Comparison of ENCODE assay signal across 9 cellular contexts in the genomic region with DNA sequence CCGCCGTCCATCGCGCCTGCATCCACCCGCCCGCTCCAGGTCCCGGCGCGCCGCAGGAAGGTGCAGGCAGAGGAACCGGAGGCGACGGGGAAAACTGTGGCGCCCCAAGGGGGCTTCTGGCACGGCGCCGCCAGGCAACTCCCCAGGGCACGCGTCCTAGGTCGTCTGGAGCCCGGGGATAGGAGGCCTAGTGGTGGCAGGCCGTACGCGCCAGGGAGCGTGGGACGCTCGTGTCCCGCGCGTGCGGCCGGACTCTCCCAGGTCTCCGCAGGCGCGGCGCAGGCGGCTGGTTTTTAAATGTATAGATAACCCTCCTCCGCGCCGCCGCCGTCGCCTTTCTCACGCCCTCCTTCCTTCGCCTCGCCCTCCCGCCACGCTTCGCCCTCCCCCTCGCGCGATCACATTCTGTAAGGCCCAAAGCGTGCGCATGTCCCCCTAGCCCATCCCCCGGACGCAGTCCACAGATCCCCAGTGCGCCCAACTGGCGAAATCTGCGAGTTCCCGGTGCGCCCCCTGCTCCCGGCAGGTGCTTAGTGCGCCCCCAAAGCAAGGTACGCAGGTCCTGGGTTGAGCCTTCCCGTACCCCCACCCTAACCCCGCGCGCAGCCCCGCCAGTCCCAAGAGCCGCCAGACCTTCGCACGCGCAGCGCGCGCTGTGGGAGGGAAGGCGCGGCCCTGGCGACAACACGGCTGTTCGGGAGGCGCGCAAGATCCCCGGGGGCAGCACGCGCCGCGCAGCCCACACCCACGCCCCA. TPM values are rescaled to one million over a fixed set of nuclear protein-coding genes. Genes with fewer than 3 reads are reported as not detected.
DNase-seq lines count a peak whose midpoint lies in the region; ATAC-seq, FAIRE-seq and TF ChIP-seq lines count a peak whose summit lies in the region.
"Had no signal": no experiment of that assay in that cellular context is flagged by ENCODE, and none has a peak within 500 bp of the region (broad histone marks: within the 10 kb centered on the region; RNA-seq: fewer than 3 reads in every experiment).

A gene with protein sequence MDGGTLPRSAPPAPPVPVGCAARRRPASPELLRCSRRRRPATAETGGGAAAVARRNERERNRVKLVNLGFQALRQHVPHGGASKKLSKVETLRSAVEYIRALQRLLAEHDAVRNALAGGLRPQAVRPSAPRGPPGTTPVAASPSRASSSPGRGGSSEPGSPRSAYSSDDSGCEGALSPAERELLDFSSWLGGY (minus strand): TSS at position 267 of the 755 bp plus-strand sequence. CDS start 256 bp downstream, at position 11.

- no peaks in the 10 kb centered on the region for H3K36me3 ChIP-seq in Peyer's patch
- H3K36me3 ChIP-seq in pancreas = no peaks in the 10 kb centered on the region

- H3K4me1 ChIP-seq in Peyer's patch (peaks cover 0 to 36% (median 22%) of the 10 kb centered on the region in 4 donors), pancreas (peaks cover 0 to 3% (median 0%) of the 10 kb centered on the region in 3 donors)

- no peaks in the 10 kb centered on the region for H3K9me3 ChIP-seq in Peyer's patch
- no peaks in the 10 kb centered on the region for H3K9me3 ChIP-seq in pancreas

- WGBS in pancreas, 2 donors = 3 to 4% methylated on average over 75 to 89 of the region's 89 CpGs

- no peak for FAIRE-seq in pancreas (lab: Jason Lieb, UNC)
- FAIRE-seq: TTC549 had no signal

- no peak for TF ChIP-seq POLR2A in Peyer's patch (IDR thresholded peaks at IDR 0.05)
- TF ChIP-seq POLR2A in GM18505 (IDR thresholded peaks at IDR 0.05; ENCODE audit: borderline replicate concordance, extremely low read depth, insufficient read depth, insufficient read length) = no peak

- intact Hi-C loops in pancreas (cut with DNase I) = no loop called here

- TF ChIP-seq CTCF in Peyer's patch (IDR thresholded peaks at IDR 0.05) = no peak
- TF ChIP-seq CTCF in fibroblast of villous mesenchyme (IDR thresholded peaks at IDR 0.05; ENCODE audit: insufficient read depth, low read depth, low read length) = no peak
- TF ChIP-seq CTCF in pancreas (IDR thresholded peaks at IDR 0.05) = no peak

- H3K27me3 ChIP-seq in Peyer's patch (peaks cover 0 to 16% of the 10 kb centered on the region in 2 donors), pancreas (peaks cover 0 to 9% (median 3%) of the 10 kb centered on the region in 4 donors)

- H3K4me3 ChIP-seq in Peyer's patch (peak within 1 kb of the TSS; percentile 46 to 68 (median 64)), fibroblast of villous mesenchyme (ENCODE audit: low read depth, low read length) (peak within 1 kb of the TSS; percentile 46), pancreas (peak within 1 kb of the TSS; percentile 10 to 51 (median 28))

- peak in 1 of 4 donors; percentile 10 for ATAC-seq in pancreas
- no peak for ATAC-seq in GM18505 (IDR thresholded peaks at IDR 0.05; ENCODE audit: unreplicated experiment)

- H3K27ac ChIP-seq in Peyer's patch = peak within 1 kb of the TSS; percentile 54 to 86 (median 66)
- peak within 1 kb of the TSS; percentile 5 to 67 (median 37) for H3K27ac ChIP-seq in pancreas

- DNase-seq in D341Med (ENCODE audit: low spot score) (peak; percentile 32), Peyer's patch (peak; percentile 14 to 59 (median 48)), fibroblast of villous mesenchyme (ENCODE audit: low read depth) (no peak), pancreas (peak in 1 of 6 donors; percentile 61), NCI-H82 treated with DMSO at 0.1 percent for 48 hours (lab: John Stamatoyannopoulos, UW; ENCODE audit: unreplicated experiment) (no peak), RPMI8226 (no peak), LoVo (ENCODE audit: low spot score) (no peak)

RNA-seq across cellular contexts. Expression of the gene that starts here (rescaled TPM):
- total RNA-seq in Peyer's patch = 10 to 100 TPM in 1 of 4 donors, 1 to 10 TPM in 3; 7.5 to 11.9 (median 8.4) TPM
- not detected in 2 replicates for total RNA-seq in fibroblast of villous mesenchyme
- 1 to 10 TPM in 2 of 6 donors, under 1 TPM in 4; 0.24 to 1.4 (median 0.69) TPM for total RNA-seq in pancreas
- 1 to 10 TPM; 1.4 to 7.0 TPM for polyA plus RNA-seq in pancreas

Comparison
In these comparisons a context has a peak if more than half of its experiments do, and no peak if none do; other contexts are left out.
1. DNase-seq: peak in D341Med (single experiment) and Peyer's patch (3 of 3); none in fibroblast of villous mesenchyme (single experiment), NCI-H82 treated with DMSO at 0.1 percent for 48 hours (single experiment), RPMI8226 (single experiment) and LoVo (single experiment).
2. Peak in every context shown above with its lines, with median percentiles within 50 percentile points of each other: H3K4me3 ChIP-seq.